In genomic region chr15:87591042-87591441, GRCh38 we compare ENCODE assay signal across 19 cellular contexts.
"Had no signal": no experiment of that assay in that cellular context is flagged by ENCODE, and none has a peak within 500 bp of the region (broad histone marks: within the 10 kb centered on the region; RNA-seq: fewer than 3 reads in every experiment).

No MANE protein-coding gene starts in this region.

- H3K27ac ChIP-seq: coronary artery, dorsolateral prefrontal cortex, gastroesophageal sphincter, neutrophil, suprapubic skin, thyroid gland, uterus had no signal

- H3K36me3 ChIP-seq: gastroesophageal sphincter, neutrophil, suprapubic skin, thyroid gland, uterus had no signal

- H3K9me3 ChIP-seq: gastroesophageal sphincter, neutrophil, suprapubic skin, thyroid gland, uterus had no signal

- H3K4me3 ChIP-seq: coronary artery, dorsolateral prefrontal cortex, gastroesophageal sphincter, suprapubic skin, thyroid gland, uterus had no signal

- H3K27me3 ChIP-seq: gastroesophageal sphincter, neutrophil, suprapubic skin, thyroid gland, uterus had no signal

- H3K4me1 ChIP-seq: gastroesophageal sphincter, suprapubic skin, thyroid gland, uterus had no signal

- DNase-seq: dorsolateral prefrontal cortex; effector CD8-positive, alpha-beta T cell; glutamatergic neuron; immature natural killer cell; kidney; left cardiac atrium; naive thymus-derived CD4-positive, alpha-beta T cell; nephron progenitor cell; stimulated activated CD4-positive, alpha-beta T cell treated with anti-CD3 and anti-CD28 coated beads, Interleukin-4, amount 100 ng/mL, for 1 hour; stimulated activated CD8-positive, alpha-beta memory T cell treated with anti-CD3 and anti-CD28 coated beads, Interleukin-4, amount 100 ng/mL, for 48 hours; stimulated activated naive CD8-positive, alpha-beta T cell treated with anti-CD3 and anti-CD28 coated beads, Interleukin-15, Interleukin-2, amounts not matched to agents 100 U/mL and 50 U/mL, for 24 hours; thyroid gland; uterus had no signal

- ATAC-seq: esophagus mucosa; gastroesophageal sphincter; left cardiac atrium; naive thymus-derived CD4-positive, alpha-beta T cell; stimulated activated effector memory CD8-positive, alpha-beta T cell treated with anti-CD3 and anti-CD28 coated beads, Interleukin-12 subunit alpha, Interleukin-12 subunit beta, amount 100 ng/mL, for 72 hours; stimulated activated naive CD8-positive, alpha-beta T cell treated with anti-CD3 and anti-CD28 coated beads, Interleukin-15, Interleukin-2, amounts not matched to agents 100 U/mL and 50 U/mL, for 24 hours had no signal
